14 cellular contexts compared by ENCODE assay signal in genomic region chr12:124732275-124733075, GRCh38.
DNase-seq lines count a peak whose midpoint lies in the region; ATAC-seq and TF ChIP-seq lines count a peak whose summit lies in the region.
"Had no signal": no experiment of that assay in that cellular context is flagged by ENCODE, and none has a peak within 500 bp of the region (broad histone marks: within the 10 kb centered on the region; RNA-seq: fewer than 3 reads in every experiment).

No MANE protein-coding gene starts in this region.

- peaks cover 13% of the 10 kb centered on the region for H3K4me1 ChIP-seq in NT2/D1 (ENCODE audit: insufficient read depth, insufficient read length)
- H3K4me1 ChIP-seq: parathyroid adenoma had no signal

- TF ChIP-seq CTCF in nephron (IDR thresholded peaks at IDR 0.05; ENCODE audit: unreplicated experiment in 3 of 3): no peak
- no peak for TF ChIP-seq CTCF in HFFc6 (IDR thresholded peaks at IDR 0.05)

- peak overlapping the region; percentile 85 to 94 (median 94) for H3K27ac Mint-ChIP-seq in nephron
- H3K27ac Mint-ChIP-seq in HFFc6: no peak overlapping the region

- H3K27me3 ChIP-seq in NT2/D1 (ENCODE audit: insufficient read depth, insufficient read length): no peaks in the 10 kb centered on the region

- H3K4me1 Mint-ChIP-seq in nephron (peaks cover 49% of the 10 kb centered on the region), HFFc6 (ENCODE audit: low read depth) (peaks cover 24% of the 10 kb centered on the region)

- DNase-seq in AG08395 (ENCODE audit: low spot score) (peak; percentile 64), NT2/D1 (ENCODE audit: low read depth, low spot score) (no peak), fibroblast of gingiva (ENCODE audit: low read depth) (peak; percentile 42), HFFc6 (no peak)
- DNase-seq in stimulated activated CD4-positive, alpha-beta T cell treated with anti-CD3 and anti-CD28 coated beads, Interleukin-4, amount 100 ng/mL, for 1 hour: no peak
- DNase-seq: activated effector memory CD4-positive, alpha-beta T cell treated with Interleukin-2 at 50 U/mL for 16 hours; NCI-H2029; NCI-H774; SHP77; T1000 had no signal

- peak overlapping the region in 1 of 3 experiments; percentile 19 for H3K4me3 Mint-ChIP-seq in nephron
- no peak overlapping the region for H3K4me3 Mint-ChIP-seq in HFFc6

- H3K9me3 Mint-ChIP-seq in nephron (peaks cover 6% of the 10 kb centered on the region), HFFc6 (no peaks in the 10 kb centered on the region; the same call in 1 of the 2 replicates)

- peak overlapping the region; percentile 52 for H3K9ac ChIP-seq in NT2/D1 (ENCODE audit: insufficient read length, low read depth)
- H3K9ac ChIP-seq: parathyroid adenoma had no signal

- H3K4me3 ChIP-seq in NT2/D1 (ENCODE audit: insufficient read length, low read depth): no peak overlapping the region

- no peaks in the 10 kb centered on the region for H3K36me3 Mint-ChIP-seq in nephron (ENCODE audit: low read depth)
- no peaks in the 10 kb centered on the region for H3K36me3 Mint-ChIP-seq in HFFc6 (ENCODE audit: low read depth)

- ATAC-seq in HG02610 (IDR thresholded peaks at IDR 0.05; ENCODE audit: unreplicated experiment) (no peak), GM18505 (IDR thresholded peaks at IDR 0.05; ENCODE audit: unreplicated experiment) (no peak)

- no peaks in the 10 kb centered on the region for H3K36me3 ChIP-seq in NT2/D1 (ENCODE audit: insufficient read depth, insufficient read length, low read length)

- H3K27me3 Mint-ChIP-seq in nephron (ENCODE audit: low read depth) (peaks cover 15% of the 10 kb centered on the region), HFFc6 (ENCODE audit: insufficient read depth) (peaks cover 7% of the 10 kb centered on the region; the same call in 1 of the 2 replicates)

- TF ChIP-seq POLR2A in GM18505 (IDR thresholded peaks at IDR 0.05; ENCODE audit: borderline replicate concordance, extremely low read depth, insufficient read depth, insufficient read length): no peak

- 0 out of 2 replicates have a peak, but pooled peaks cover 5% of the 10 kb centered on the region for H3K9me3 ChIP-seq in NT2/D1 (ENCODE audit: insufficient read depth, low read length)

Comparison
In these comparisons a context has a peak if more than half of its experiments do, and no peak if none do; other contexts are left out.
1. DNase-seq: peak in AG08395 (single experiment) and fibroblast of gingiva (single experiment); none in NT2/D1 (single experiment), HFFc6 (single experiment) and stimulated activated CD4-positive, alpha-beta T cell treated with anti-CD3 and anti-CD28 coated beads, Interleukin-4, amount 100 ng/mL, for 1 hour (single experiment).